ENCODE assay signal across 8 cellular contexts in genomic region chr6:46129301-46129633, GRCh38. TPM values are rescaled to one million over a fixed set of nuclear protein-coding genes. Genes with fewer than 3 reads are reported as not detected.
DNase-seq lines count a peak whose midpoint lies in the region; ATAC-seq, FAIRE-seq and TF ChIP-seq lines count a peak whose summit lies in the region.

No MANE protein-coding gene starts in this region.

- DNase-seq in A549 (ENCODE audit: low read depth in 1 of 2, low spot score in 1 of 2) (no peak), body of pancreas (no peak), GM19238 (ENCODE audit: insufficient read length, low spot score) (no peak), C1 segment of cervical spinal cord (lab: John Stamatoyannopoulos, UW) (no peak), ureter (ENCODE audit: low spot score) (no peak)

- no peaks in the 10 kb centered on the region for H3K9me3 ChIP-seq in A549
- no peaks in the 10 kb centered on the region for H3K9me3 ChIP-seq in body of pancreas
- H3K9me3 ChIP-seq in mesodermal cell (ENCODE audit: control insufficient read depth, low read length): no peaks in the 10 kb centered on the region

- TF ChIP-seq CTCF in A549 (IDR thresholded peaks at IDR 0.05) (no peak), body of pancreas (IDR thresholded peaks at IDR 0.05) (no peak)

- H3K27me3 ChIP-seq in body of pancreas: no peaks in the 10 kb centered on the region

- POLR2A ChIA-PET in A549 (lab: Yijun Ruan, JAX): no interaction called here

- peak overlapping the region; percentile 80 for H3K4me2 ChIP-seq in A549

- ATAC-seq in A549 (no peak; a peak in 3 of 6 replicates), GM19043 (IDR thresholded peaks at IDR 0.05; ENCODE audit: low read depth, unreplicated experiment) (peak; percentile 1), HG03442 (IDR thresholded peaks at IDR 0.05; ENCODE audit: unreplicated experiment) (peak; percentile 5), body of pancreas (peak; percentile 38)

- H3K4me1 ChIP-seq in A549: no peaks in the 10 kb centered on the region
- peaks cover 19% of the 10 kb centered on the region for H3K4me1 ChIP-seq in body of pancreas
- peaks cover 3% of the 10 kb centered on the region for H3K4me1 ChIP-seq in mesodermal cell (ENCODE audit: control insufficient read depth, insufficient read depth, low read length, poor library complexity, severe bottlenecking)

- H3K36me3 ChIP-seq in body of pancreas (replicated peaks in 1 of 2; ENCODE audit: insufficient read depth in 1 of 2, low read depth in 2 of 2) (no peaks in the 10 kb centered on the region), mesodermal cell (ENCODE audit: control insufficient read depth, insufficient read depth, low read length) (no peaks in the 10 kb centered on the region)

- no peak for TF ChIP-seq RAD21 in A549 (conservative IDR thresholded peaks at IDR 0.05 in 1 of 2, IDR thresholded peaks at IDR 0.05 in 1 of 2)

- no peak for TF ChIP-seq EP300 in A549 (IDR thresholded peaks at IDR 0.05)

- intact Hi-C loops in body of pancreas (cut with DNase I): no loop called here

- no peak for FAIRE-seq in A549 (lab: Jason Lieb, UNC)

- WGBS in A549 (ENCODE audit: missing lambda C conversion rate): 0% methylated on average over 6 of the region's 9 CpGs
- 1 to 2% methylated on average over 9 of the region's 9 CpGs for WGBS in body of pancreas, 2 donors
- 12 to 16% methylated on average over 9 of the region's 9 CpGs for WGBS in mesodermal cell (ENCODE audit: insufficient coverage in 2 of 2), 2 experiments

- H3K27ac ChIP-seq in A549: no peak overlapping the region
- peak overlapping the region; percentile 56 to 83 (median 80) for H3K27ac ChIP-seq in body of pancreas
- H3K27ac ChIP-seq in mesodermal cell (ENCODE audit: low read depth, low read length, severe bottlenecking): no peak overlapping the region

- CTCF ChIA-PET in A549 (lab: Yijun Ruan, JAX): no interaction called here

- H3K4me3 ChIP-seq in A549 (peak overlapping the region; percentile 44), body of pancreas (peak overlapping the region; percentile 6 to 37), mesodermal cell (ENCODE audit: extremely low read depth, insufficient read depth, low read length, poor library complexity, severe bottlenecking) (peak overlapping the region; percentile 57)

- no peak for TF ChIP-seq POLR2A in A549 (IDR thresholded peaks at IDR 0.05; ENCODE audit: low read length)
- no peak for TF ChIP-seq POLR2A in body of pancreas (IDR thresholded peaks at IDR 0.05)

TF ChIP-seq in A549, 52 proteins besides CTCF, POLR2A, EP300 and RAD21:
- TF ChIP-seq NR3C1 (IDR thresholded peaks at IDR 0.05) (no peak), RNF2 (IDR thresholded peaks at IDR 0.05; ENCODE audit: borderline replicate concordance, low read depth) (no peak), EHF (CRISPR knock-in tag; IDR thresholded peaks at IDR 0.05) (no peak), REST (IDR thresholded peaks at IDR 0.05) (no peak), SREBF2 (IDR thresholded peaks at IDR 0.05) (no peak)

RNA-seq across cellular contexts. Expression of gene ENPP4, which starts 0.5 kb away (rescaled TPM):
- polyA plus RNA-seq in A549 (2011; rRNA removed) (0.81 and 1.0 TPM in 2 replicates), A549 (2017; fragmentation: RNase III; extraction: RNeasy Plus Mini Kit Qiagen cat#74134 plus additional on column Dnase treatment) (0.55 to 0.65 TPM (median 0.58 TPM) in 3 replicates)
- 0.08 and 0.13 TPM in 2 replicates for polyA plus RNA-seq in A549 (2012; cell fraction: cytosol; rRNA removed)
- 0.05 and 0.11 TPM in 2 replicates for polyA plus RNA-seq in A549 (2012; cell fraction: nucleus; rRNA removed)
- 0.33 and 0.39 TPM in 2 replicates for polyA minus RNA-seq in A549 (2011; rRNA and poly(A)+ RNA removed)
- total RNA-seq in body of pancreas (1 to 10 TPM; 5.9 to 9.9 TPM), ureter (14.6 TPM)
- polyA plus RNA-seq in mesodermal cell (2013, experiment 1 of 2): 2.0 TPM
- 1.9 TPM for polyA plus RNA-seq in mesodermal cell (2013, experiment 2 of 2)

RNA-seq across cellular contexts. Expression of gene ENPP5, which starts 41.5 kb away (rescaled TPM):
- polyA plus RNA-seq in A549 (2011; rRNA removed) (not detected in 2 replicates), A549 (2017; fragmentation: RNase III; extraction: RNeasy Plus Mini Kit Qiagen cat#74134 plus additional on column Dnase treatment) (not detected in 3 replicates)
- polyA plus RNA-seq in A549 (2012; cell fraction: cytosol; rRNA removed): not detected in 2 replicates
- polyA plus RNA-seq in A549 (2012; cell fraction: nucleus; rRNA removed): not detected in 2 replicates
- not detected in 2 replicates for polyA minus RNA-seq in A549 (2011; rRNA and poly(A)+ RNA removed)
- total RNA-seq in body of pancreas (1 to 10 TPM; 5.6 to 8.8 TPM), ureter (12.5 TPM)
- 1.3 TPM for polyA plus RNA-seq in mesodermal cell (2013, experiment 1 of 2)
- polyA plus RNA-seq in mesodermal cell (2013, experiment 2 of 2): 1.1 TPM

Comparison
In these comparisons a context has a peak if more than half of its experiments do, and no peak if none do; other contexts are left out.
1. ATAC-seq: peak in GM19043 (single experiment), HG03442 (single experiment) and body of pancreas (single experiment); none in A549 (0 of 2).
2. H3K27ac ChIP-seq: peak in body of pancreas (4 of 4); none in A549 (0 of 2) and mesodermal cell (single experiment).
3. Peak in every context shown above with its lines, with median percentiles within 50 percentile points of each other: H3K4me3 ChIP-seq.